ENCODE assay signal across 1 cellular context in genomic region chr6:99425647-99426453, GRCh38.
TF ChIP-seq lines count a peak whose summit lies in the region.

No MANE protein-coding gene starts in this region.

TF ChIP-seq in K562, 482 proteins besides CTCF, POLR2A, EP300 and RAD21 (continued from another document and continues in another):
- TF ChIP-seq MGA (IDR thresholded peaks at IDR 0.05) = no peak
- TF ChIP-seq BHLHE40 (IDR thresholded peaks at IDR 0.05; ENCODE audit: low read length) = 0 out of 2 replicates have a peak, but pooled peaks have one; percentile 27
- 0 out of 4 replicates have a peak, but pooled peaks of 1 of the 2 experiments have one; percentile 26 for TF ChIP-seq SIN3A (IDR thresholded peaks at IDR 0.05; ENCODE audit: borderline replicate concordance in 2 of 2, control insufficient read depth in 1 of 2, low read depth in 2 of 2, low read length in 2 of 2)
- no peak for TF ChIP-seq ZNF384 (IDR thresholded peaks at IDR 0.05; ENCODE audit: low read depth, low read length)
- peak; percentile 64 for TF ChIP-seq TBP (optimal IDR thresholded peaks at IDR 0.05; ENCODE audit: low read depth, low read length)
- TF ChIP-seq BRD9 (IDR thresholded peaks at IDR 0.05; ENCODE audit: low read depth, partially characterized antibody) = peak; percentile 94
- TF ChIP-seq HMBOX1 (IDR thresholded peaks at IDR 0.05) = peak; percentile 100
- no peak for TF ChIP-seq HOMEZ (CRISPR knock-in tag; IDR thresholded peaks at IDR 0.05)
- TF ChIP-seq ZNF143 (CRISPR knock-in tag; IDR thresholded peaks at IDR 0.05) = no peak
- no peak for TF ChIP-seq CBX3 (IDR thresholded peaks at IDR 0.05; ENCODE audit: borderline replicate concordance in 1 of 2, low read length in 2 of 2)
- TF ChIP-seq SMC3 (conservative IDR thresholded peaks at IDR 0.05; ENCODE audit: insufficient read depth, low read depth, low read length) = peak; percentile 43; the same call in 1 of the 2 replicates
- TF ChIP-seq ARID1B (IDR thresholded peaks at IDR 0.05) = 0 out of 2 replicates have a peak, but pooled peaks have one; percentile 14
- 0 out of 2 replicates have a peak, but pooled peaks have one; percentile 76 for TF ChIP-seq KAT7 (CRISPR knock-in tag; IDR thresholded peaks at IDR 0.05; ENCODE audit: borderline replicate concordance)
- peak in 2 of 3 experiments; percentile 50 to 87 for TF ChIP-seq YY1 (IDR thresholded peaks at IDR 0.05; ENCODE audit: borderline replicate concordance in 1 of 3, control insufficient read depth in 1 of 3, extremely low read depth in 1 of 3, insufficient read depth in 3 of 3, insufficient read length in 1 of 3, insufficient replicate concordance in 2 of 3, low read depth in 1 of 3, low read length in 2 of 3)
- no peak for TF ChIP-seq GABPB2 (CRISPR knock-in tag; conservative IDR thresholded peaks at IDR 0.05)
- TF ChIP-seq TFE3 (CRISPR knock-in tag; IDR thresholded peaks at IDR 0.05) = no peak
- TF ChIP-seq GTF2F1 (IDR thresholded peaks at IDR 0.05; ENCODE audit: low read depth, low read length) = no peak
- peak; percentile 36; the same call in 1 of the 2 replicates for TF ChIP-seq PHF8 (IDR thresholded peaks at IDR 0.05; ENCODE audit: borderline replicate concordance, low read length)
- peak in 1 of 3 experiments; percentile 27; a peak in 1 of 6 replicates for TF ChIP-seq ZBTB11 (CRISPR knock-in tag; IDR thresholded peaks at IDR 0.05)
- TF ChIP-seq PTBP1 (IDR thresholded peaks at IDR 0.05; ENCODE audit: low read depth, low read length) = no peak
- TF ChIP-seq CREB1 (IDR thresholded peaks at IDR 0.05) = 0 out of 2 replicates have a peak, but pooled peaks have one; percentile 14
- 0 out of 2 replicates have a peak, but pooled peaks have one; percentile 46 for TF ChIP-seq CREB1 (CRISPR knock-in tag; IDR thresholded peaks at IDR 0.05)
- TF ChIP-seq POLR3G (IDR thresholded peaks at IDR 0.05; ENCODE audit: extremely low read depth, insufficient read length, insufficient replicate concordance) = no peak
- no peak for TF ChIP-seq NR2C2 (CRISPR knock-in tag; IDR thresholded peaks at IDR 0.05)
- peak; percentile 96 for TF ChIP-seq NR2C2 (tag; IDR thresholded peaks at IDR 0.05)
- no peak for TF ChIP-seq ZNF668 (CRISPR knock-in tag; IDR thresholded peaks at IDR 0.05)
- no peak for TF ChIP-seq LARP7 (IDR thresholded peaks at IDR 0.05)
- TF ChIP-seq MYC (IDR thresholded peaks at IDR 0.05; ENCODE audit: low read depth, low read length) = peak; percentile 60
- no peak for TF ChIP-seq MYC (CRISPR knock-in tag; IDR thresholded peaks at IDR 0.05; ENCODE audit: borderline replicate concordance, low read depth)
- peak; percentile 57 for TF ChIP-seq RBFOX2 (IDR thresholded peaks at IDR 0.05; ENCODE audit: low read depth, low read length)
- peak; percentile 98 for TF ChIP-seq HNRNPLL (IDR thresholded peaks at IDR 0.05; ENCODE audit: low read depth, low read length, poor library complexity, severe bottlenecking)
- peak in 1 of 2 experiments; percentile 43; a peak in 1 of 4 replicates for TF ChIP-seq MLLT1 (IDR thresholded peaks at IDR 0.05)
- peak in 1 of 2 experiments; percentile 60; a peak in 2 of 4 replicates for TF ChIP-seq FOXK2 (conservative IDR thresholded peaks at IDR 0.05 in 1 of 2, IDR thresholded peaks at IDR 0.05 in 1 of 2; ENCODE audit: low read depth in 2 of 2)
- peak; percentile 97 for TF ChIP-seq MTA3 (IDR thresholded peaks at IDR 0.05; ENCODE audit: borderline replicate concordance)
- no peak for TF ChIP-seq ZNF583 (CRISPR knock-in tag; IDR thresholded peaks at IDR 0.05)
- TF ChIP-seq PCBP1 (IDR thresholded peaks at IDR 0.05; ENCODE audit: low read depth, low read length, poor library complexity, severe bottlenecking) = no peak
- TF ChIP-seq KLF6 (CRISPR knock-in tag; IDR thresholded peaks at IDR 0.05; ENCODE audit: borderline replicate concordance) = 0 out of 2 replicates have a peak, but pooled peaks have one; percentile 64
- TF ChIP-seq ETV1 (tag; conservative IDR thresholded peaks at IDR 0.05; ENCODE audit: low read depth) = peak; percentile 81
- no peak for TF ChIP-seq CHD2 (IDR thresholded peaks at IDR 0.05; ENCODE audit: low read depth, low read length)
- peak; percentile 7; the same call in 1 of the 2 replicates for TF ChIP-seq FOXJ2 (tag; IDR thresholded peaks at IDR 0.05)
- TF ChIP-seq NR2C1 (IDR thresholded peaks at IDR 0.05) = no peak
- peak; percentile 88 for TF ChIP-seq NR2C1 (tag; IDR thresholded peaks at IDR 0.05)
